8 cellular contexts compared by ENCODE assay signal in genomic region chr5:134846641-134846960, GRCh38. TPM values are rescaled to one million over a fixed set of nuclear protein-coding genes. Genes with fewer than 3 reads are reported as not detected.
A peak's percentile ranks its signal among the peaks of the same experiment; 100 is the strongest.
DNase-seq lines count a peak whose midpoint lies in the region; ATAC-seq, FAIRE-seq and TF ChIP-seq lines count a peak whose summit lies in the region.

No MANE protein-coding gene starts in this region.

- H3K27me3 ChIP-seq in HUES64 (ENCODE audit: insufficient read depth, low read length), result no peaks in the 10 kb centered on the region
- no peaks in the 10 kb centered on the region for H3K27me3 ChIP-seq in gastrocnemius medialis

- in situ Hi-C loops in GM13976 (cut with MboI; ENCODE audit: low sequenced_read_pairs, unreplicated experiment), result no loop called here
- in situ Hi-C loops in gastrocnemius medialis (cut with MboI; ENCODE audit: low sequenced_read_pairs in 4 of 4), result loop anchor here in 2 of 4 donors (5.0 kb wide), 1 partner anchor 61 kb away; the partner anchor contains the start of gene PCBD2 (in 2 of the 2)

- DNase-seq in GM13976 (ENCODE audit: low spot score), result peak; percentile 32
- DNase-seq in activated T-cell treated with anti-CD3 and anti-CD28 coated beads, Interleukin-2, amount 50 U/mL, for 24 hours, result no peak
- DNase-seq in glutamatergic neuron, result no peak
- no peak for DNase-seq in gastrocnemius medialis
- no peak for DNase-seq in NCI-H187 treated with DMSO at 0.1 percent for 48 hours (lab: John Stamatoyannopoulos, UW)
- no peak for DNase-seq in NCI-H128 (lab: John Stamatoyannopoulos, UW; ENCODE audit: unreplicated experiment)
- DNase-seq in GM12892 (ENCODE audit: insufficient read length), result no peak

- 9% methylated on average over 10 of the region's 11 CpGs for WGBS in HUES64

- peak overlapping the region; percentile 87 for H3K27ac ChIP-seq in HUES64 (ENCODE audit: low read depth, low read length)
- H3K27ac ChIP-seq in gastrocnemius medialis, result peak overlapping the region; percentile 93 to 99 (median 95)

- H3K4me3 ChIP-seq in HUES64 (ENCODE audit: low read length), result peak overlapping the region; percentile 97
- H3K4me3 ChIP-seq in gastrocnemius medialis, result peak overlapping the region; percentile 85 to 89 (median 86)

- TF ChIP-seq CTCF in GM13976 (IDR thresholded peaks at IDR 0.05; ENCODE audit: borderline replicate concordance, control extremely low read depth, extremely low read depth, insufficient read depth, missing control alignments) (no peak), glutamatergic neuron (IDR thresholded peaks at IDR 0.05; ENCODE audit: partially characterized antibody, unreplicated experiment) (no peak), gastrocnemius medialis (IDR thresholded peaks at IDR 0.05 in 4 of 5, conservative IDR thresholded peaks at IDR 0.05 in 1 of 5) (no peak)

- H3K27ac Mint-ChIP-seq in activated T-cell treated with anti-CD3 and anti-CD28 coated beads, Interleukin-2, amount 50 U/mL, for 24 hours, result peak overlapping the region; percentile 95
- peak overlapping the region; percentile 94 for H3K27ac Mint-ChIP-seq in glutamatergic neuron (ENCODE audit: unreplicated experiment)

- intact Hi-C loops in gastrocnemius medialis (cut with DNase I; ENCODE audit: low total_unique reads), result loop anchor here (1.0 kb wide), 1 partner anchor 59 kb away; the partner anchor contains the start of gene PCBD2

- ATAC-seq in gastrocnemius medialis, result no peak

- H3K36me3 ChIP-seq in HUES64 (ENCODE audit: insufficient read depth, low read length) (peaks cover 15% of the 10 kb centered on the region; the same call in 1 of the 2 replicates), gastrocnemius medialis (peaks cover 0 to 15% of the 10 kb centered on the region in 2 donors)

- H3K4me3 Mint-ChIP-seq in activated T-cell treated with anti-CD3 and anti-CD28 coated beads, Interleukin-2, amount 50 U/mL, for 24 hours, result peak overlapping the region; percentile 89
- H3K4me3 Mint-ChIP-seq in glutamatergic neuron (ENCODE audit: unreplicated experiment), result peak overlapping the region; percentile 97

- H3K4me1 ChIP-seq in HUES64 (ENCODE audit: insufficient read depth, low read length) (peaks cover 4% of the 10 kb centered on the region; the same call in 1 of the 2 replicates), gastrocnemius medialis (peaks cover 15 to 17% of the 10 kb centered on the region in 2 donors)

- peak overlapping the region; percentile 98 for H3K9ac ChIP-seq in HUES64 (ENCODE audit: low read depth, low read length)

- no peak for TF ChIP-seq POLR2A in gastrocnemius medialis (IDR thresholded peaks at IDR 0.05)
- no peak for TF ChIP-seq POLR2A in GM12892 (IDR thresholded peaks at IDR 0.05; ENCODE audit: low read depth, low read length)

- H3K36me3 Mint-ChIP-seq in activated T-cell treated with anti-CD3 and anti-CD28 coated beads, Interleukin-2, amount 50 U/mL, for 24 hours (ENCODE audit: low read depth), result peaks cover 70% of the 10 kb centered on the region
- peaks cover 5% of the 10 kb centered on the region for H3K36me3 Mint-ChIP-seq in glutamatergic neuron (ENCODE audit: unreplicated experiment)

- no peaks in the 10 kb centered on the region for H3K27me3 Mint-ChIP-seq in activated T-cell treated with anti-CD3 and anti-CD28 coated beads, Interleukin-2, amount 50 U/mL, for 24 hours
- H3K27me3 Mint-ChIP-seq in glutamatergic neuron (ENCODE audit: unreplicated experiment), result peaks cover 6% of the 10 kb centered on the region

- FAIRE-seq in GM12892 (lab: Jason Lieb, UNC), result no peak

- H3K4me1 Mint-ChIP-seq in activated T-cell treated with anti-CD3 and anti-CD28 coated beads, Interleukin-2, amount 50 U/mL, for 24 hours (ENCODE audit: low read depth), result peaks cover 42% of the 10 kb centered on the region
- peaks cover 9% of the 10 kb centered on the region for H3K4me1 Mint-ChIP-seq in glutamatergic neuron (ENCODE audit: low read depth, unreplicated experiment)

- no peaks in the 10 kb centered on the region for H3K9me3 Mint-ChIP-seq in activated T-cell treated with anti-CD3 and anti-CD28 coated beads, Interleukin-2, amount 50 U/mL, for 24 hours
- H3K9me3 Mint-ChIP-seq in glutamatergic neuron (ENCODE audit: unreplicated experiment), result peaks cover 6% of the 10 kb centered on the region

- H3K9me3 ChIP-seq in HUES64 (ENCODE audit: insufficient read depth, low read depth, low read length), result no peaks in the 10 kb centered on the region
- H3K9me3 ChIP-seq in gastrocnemius medialis, result no peaks in the 10 kb centered on the region

RNA-seq across cellular contexts. Expression of gene C5orf24, which starts 0.8 kb away (rescaled TPM):
- polyA plus RNA-seq in HUES64 (2013, experiment 1 of 2), result 15.8 TPM
- 25.7 TPM for polyA plus RNA-seq in HUES64 (2013, experiment 2 of 2)
- total RNA-seq in glutamatergic neuron (ENCODE audit: unreplicated experiment) (43.2 TPM), gastrocnemius medialis (10 to 100 TPM; 17.3 to 32.8 (median 23.4) TPM)
- polyA plus RNA-seq in GM12892 (2012; ENCODE audit: missing spikeins), result 20.3 TPM

RNA-seq across cellular contexts. Expression of gene TXNDC15, which starts 27.6 kb away (rescaled TPM):
- polyA plus RNA-seq in HUES64 (2013, experiment 1 of 2), result 20.3 TPM
- 20.3 TPM for polyA plus RNA-seq in HUES64 (2013, experiment 2 of 2)
- total RNA-seq in glutamatergic neuron (ENCODE audit: unreplicated experiment) (57.5 TPM), gastrocnemius medialis (10 to 100 TPM; 37.0 to 81.1 (median 59.6) TPM)
- polyA plus RNA-seq in GM12892 (2012; ENCODE audit: missing spikeins), result 27.1 TPM

RNA-seq across cellular contexts. Expression of gene PCBD2, which starts 58.3 kb away (rescaled TPM):
- 5.6 TPM for polyA plus RNA-seq in HUES64 (2013, experiment 1 of 2)
- polyA plus RNA-seq in HUES64 (2013, experiment 2 of 2), result 6.1 TPM
- total RNA-seq in glutamatergic neuron (ENCODE audit: unreplicated experiment) (9.9 TPM), gastrocnemius medialis (10 to 100 TPM; 16.9 to 21.7 (median 20.8) TPM)
- polyA plus RNA-seq in GM12892 (2012; ENCODE audit: missing spikeins), result 4.7 TPM
